Comparison of ENCODE assay signal across 11 cellular contexts in genomic region chr18:63141777-63142176, GRCh38.
A peak's percentile ranks its signal among the peaks of the same experiment; 100 is the strongest.
DNase-seq lines count a peak whose midpoint lies in the region; ATAC-seq and TF ChIP-seq lines count a peak whose summit lies in the region.
"Had no signal": no experiment of that assay in that cellular context is flagged by ENCODE, and none has a peak within 500 bp of the region (broad histone marks: within the 10 kb centered on the region; RNA-seq: fewer than 3 reads in every experiment).

No MANE protein-coding gene starts in this region.

- peak overlapping the region; percentile 8 for H3K27ac ChIP-seq in lower lobe of right lung
- no peak overlapping the region for H3K27ac ChIP-seq in mesendoderm (ENCODE audit: low read depth, low read length)
- H3K27ac ChIP-seq: right lobe of liver had no signal

- intact Hi-C loops in lower lobe of right lung (cut with DNase I): no loop called here

- H2BK120ac ChIP-seq in mesendoderm (ENCODE audit: low read depth, low read length): no peak overlapping the region

- no peaks in the 10 kb centered on the region for H3K9me3 ChIP-seq in lower lobe of right lung
- H3K9me3 ChIP-seq: right lobe of liver had no signal

- H3K23ac ChIP-seq in mesendoderm (ENCODE audit: low read length): no peak overlapping the region

- H3K79me2 ChIP-seq in mesendoderm (ENCODE audit: control insufficient read depth, insufficient read depth, low read length): no peaks in the 10 kb centered on the region

- H3K27me3 ChIP-seq in lower lobe of right lung (ENCODE audit: low read depth) (no peaks in the 10 kb centered on the region), mesendoderm (ENCODE audit: insufficient read depth, low read length, poor library complexity) (no peaks in the 10 kb centered on the region)
- H3K27me3 ChIP-seq: right lobe of liver had no signal

- H3K36me3 ChIP-seq in lower lobe of right lung (no peaks in the 10 kb centered on the region), mesendoderm (ENCODE audit: control insufficient read depth, insufficient read depth, low read length) (no peaks in the 10 kb centered on the region)
- H3K36me3 ChIP-seq: right lobe of liver had no signal

- peak; percentile 37 for ATAC-seq in GM18520 (IDR thresholded peaks at IDR 0.05; ENCODE audit: unreplicated experiment)
- peak; percentile 48 for ATAC-seq in GM21528 (IDR thresholded peaks at IDR 0.05; ENCODE audit: low FRiP score, unreplicated experiment)
- peak; percentile 34 for ATAC-seq in HG03457 (IDR thresholded peaks at IDR 0.05; ENCODE audit: unreplicated experiment)
- ATAC-seq in lower lobe of right lung: no peak
- ATAC-seq: right lobe of liver had no signal

- WGBS in mesendoderm (ENCODE audit: extremely low coverage, insufficient coverage, low lambda C conversion rate): no CpG with 5 or more reads among the region's 10 CpGs

- H3K56ac ChIP-seq in mesendoderm (ENCODE audit: low read length): no peak overlapping the region

- H2BK15ac ChIP-seq in mesendoderm (replicated peaks; ENCODE audit: low read depth): no peak overlapping the region

- H2BK5ac ChIP-seq in mesendoderm (ENCODE audit: low read length): no peak overlapping the region

- H3K4ac ChIP-seq in mesendoderm (ENCODE audit: low read depth, low read length): no peak overlapping the region

- H3K9ac ChIP-seq in mesendoderm (ENCODE audit: low read length): no peak overlapping the region

- H4K8ac ChIP-seq in mesendoderm (ENCODE audit: low read depth, low read length): no peak overlapping the region

- no peak for DNase-seq in lower lobe of right lung
- no peak for DNase-seq in stimulated activated naive CD4-positive, alpha-beta T cell treated with Interleukin-2 at 50 U/mL for 16 hours (lab: John Stamatoyannopoulos, UW)
- no peak for DNase-seq in NCI-H2171 treated with DMSO at 0.1 percent for 48 hours (lab: John Stamatoyannopoulos, UW)
- no peak for DNase-seq in mesendoderm
- no peak for DNase-seq in UCSD-AML1 (lab: John Stamatoyannopoulos, UW; ENCODE audit: unreplicated experiment)
- DNase-seq: activated CD4-positive, alpha-beta memory T cell treated with anti-CD3 and anti-CD28 coated beads, Interleukin-2, amount 10 ng/mL, durations not matched to agents 7 days and 5 days; NCI-H187; right lobe of liver had no signal

- TF ChIP-seq CTCF in lower lobe of right lung (IDR thresholded peaks at IDR 0.05): no peak

- H3K79me1 ChIP-seq in mesendoderm (ENCODE audit: low read length): no peaks in the 10 kb centered on the region

- no peak overlapping the region for H3K4me2 ChIP-seq in mesendoderm (ENCODE audit: low read length)

- no peak overlapping the region for H3K4me3 ChIP-seq in lower lobe of right lung
- no peak overlapping the region for H3K4me3 ChIP-seq in mesendoderm (ENCODE audit: low read length)
- H3K4me3 ChIP-seq: right lobe of liver had no signal

- H4K5ac ChIP-seq in mesendoderm (ENCODE audit: low read length): no peak overlapping the region

- H3K4me1 ChIP-seq in lower lobe of right lung (peaks cover 37% of the 10 kb centered on the region), mesendoderm (ENCODE audit: control insufficient read depth, low read depth, low read length) (no peaks in the 10 kb centered on the region)
- H3K4me1 ChIP-seq: right lobe of liver had no signal

- no peak overlapping the region for H3K18ac ChIP-seq in mesendoderm (ENCODE audit: low read length)

- no peak overlapping the region for H2AK5ac ChIP-seq in mesendoderm (ENCODE audit: low read length)

Comparison
In these comparisons a context has a peak if more than half of its experiments do, and no peak if none do; other contexts are left out.
1. ATAC-seq: peak in GM18520 (single experiment), GM21528 (single experiment) and HG03457 (single experiment); none in lower lobe of right lung (0 of 2).